ENCODE assay signal across 9 cellular contexts in the genomic region with DNA sequence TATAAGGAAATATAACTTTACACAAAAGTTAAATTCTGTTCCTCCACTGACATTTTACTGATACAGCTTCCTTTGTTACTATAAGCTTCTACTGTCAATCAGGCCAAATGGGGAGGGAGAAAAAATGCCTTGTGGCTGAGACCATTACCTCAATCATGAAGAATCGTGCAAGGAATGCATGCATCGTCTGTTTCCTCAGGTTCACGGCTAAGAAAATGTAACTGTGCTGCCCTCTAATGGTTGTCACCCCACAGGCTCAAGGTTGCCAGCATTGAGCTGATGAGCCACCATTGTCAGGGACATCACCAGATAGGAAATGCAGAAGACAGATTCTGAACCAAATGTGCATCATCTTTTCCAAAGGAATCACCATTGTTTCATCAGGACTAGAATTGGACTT.
DNase-seq lines count a peak whose midpoint lies in the region; ATAC-seq and TF ChIP-seq lines count a peak whose summit lies in the region.
"Had no signal": no experiment of that assay in that cellular context is flagged by ENCODE, and none has a peak within 500 bp of the region (broad histone marks: within the 10 kb centered on the region; RNA-seq: fewer than 3 reads in every experiment).

No MANE protein-coding gene starts in this region.

- peak; percentile 69 for TF ChIP-seq CTCF in BE2C (IDR thresholded peaks at IDR 0.05; ENCODE audit: low read depth, low read length)
- peak; percentile 69 for TF ChIP-seq CTCF in HFF-Myc (IDR thresholded peaks at IDR 0.05; ENCODE audit: low read depth, low read length, missing control alignments)
- peak; percentile 26 for TF ChIP-seq CTCF in Panc1 (IDR thresholded peaks at IDR 0.05)
- peak; percentile 93 for TF ChIP-seq CTCF in fibroblast of pulmonary artery (IDR thresholded peaks at IDR 0.05; ENCODE audit: low read length, missing control alignments)

- POLR2A ChIA-PET in Panc1 (lab: Charles Lee): no interaction called here

- H3K4me3 ChIP-seq in BE2C (ENCODE audit: low read depth, low read length) (no peak overlapping the region), HFF-Myc (replicated peaks; ENCODE audit: low read depth, low read length) (no peak overlapping the region), Panc1 (ENCODE audit: low read depth in 2 of 2, low read length in 2 of 2) (no peak overlapping the region), fibroblast of pulmonary artery (replicated peaks; ENCODE audit: low read depth, low read length) (no peak overlapping the region)

- no TSS peak for BruUV-seq in Panc1 (replicated peaks; lab: Mats Ljungman, UMichigan)

- H3K4me1 ChIP-seq in BE2C: no peaks in the 10 kb centered on the region
- H3K4me1 ChIP-seq in Panc1 (ENCODE audit: control insufficient read depth, insufficient read depth, low read length): no peaks in the 10 kb centered on the region

- H3K9me3 ChIP-seq in BE2C (no peaks in the 10 kb centered on the region), Panc1 (ENCODE audit: control insufficient read depth, insufficient read depth, low read depth, low read length) (no peaks in the 10 kb centered on the region)

- CTCF ChIA-PET in Panc1 (lab: Charles Lee): interaction anchor here (1.6 kb wide), 1 partner anchor 145 kb away, joined by 8 read pairs; no protein-coding TSS in a partner anchor

- ATAC-seq in Panc1: no peak
- ATAC-seq in HG02870 (IDR thresholded peaks at IDR 0.05; ENCODE audit: unreplicated experiment): no peak

- H3K27me3 ChIP-seq in BE2C (no peaks in the 10 kb centered on the region), Panc1 (ENCODE audit: control insufficient read depth, insufficient read depth, low read length) (no peaks in the 10 kb centered on the region)

- no peak overlapping the region for H3K27ac ChIP-seq in Panc1 (ENCODE audit: low read length)

- DNase-seq in BE2C (peak; percentile 30), HFF-Myc (ENCODE audit: extremely low read depth, low read depth) (peak; percentile 21), Panc1 (ENCODE audit: low read depth, low spot score) (no peak), fibroblast of pulmonary artery (ENCODE audit: low read depth) (peak; percentile 84), putamen (ENCODE audit: low spot score) (peak; percentile 22), T-helper 9 cell (no peak)
- DNase-seq in activated CD4-positive, alpha-beta T cell treated with anti-CD3 and anti-CD28 coated beads, Interleukin-2, amount 50 U/mL, for 48 hours: no peak
- DNase-seq: stimulated activated naive B cell treated with anti-CD40 and anti-IgM and Interleukin-4, amounts not matched to agents 10 μg/mL and 1 μg/mL and 100 μg/mL, for 72 hours had no signal

- H3K36me3 ChIP-seq in BE2C (no peaks in the 10 kb centered on the region), Panc1 (ENCODE audit: control insufficient read depth, insufficient read depth, low read length) (no peaks in the 10 kb centered on the region)

- in situ Hi-C loops in Panc1 (cut with HindIII; ENCODE audit: low pct_unique_long_range_greater_than_20kb, low sequenced_read_pairs): no loop called here

- intact Hi-C loops in Panc1 (cut with micrococcal nuclease; ENCODE audit: unreplicated experiment): loop anchor here (10.0 kb wide), 1 partner anchor 145 kb away; no protein-coding TSS in a partner anchor

Comparison
In these comparisons a context has a peak if more than half of its experiments do, and no peak if none do; other contexts are left out.
1. DNase-seq: peak in BE2C (single experiment), HFF-Myc (single experiment), fibroblast of pulmonary artery (single experiment) and putamen (single experiment); none in Panc1 (single experiment), activated CD4-positive, alpha-beta T cell treated with anti-CD3 and anti-CD28 coated beads, Interleukin-2, amount 50 U/mL, for 48 hours (0 of 2) and T-helper 9 cell (single experiment).
2. CTCF ChIP-seq: peak in every context shown above with its lines; median percentile 93 in fibroblast of pulmonary artery; 69 in BE2C; 69 in HFF-Myc; 26 in Panc1.